Comparison of ENCODE assay signal across 2 cellular contexts in the genomic region with DNA sequence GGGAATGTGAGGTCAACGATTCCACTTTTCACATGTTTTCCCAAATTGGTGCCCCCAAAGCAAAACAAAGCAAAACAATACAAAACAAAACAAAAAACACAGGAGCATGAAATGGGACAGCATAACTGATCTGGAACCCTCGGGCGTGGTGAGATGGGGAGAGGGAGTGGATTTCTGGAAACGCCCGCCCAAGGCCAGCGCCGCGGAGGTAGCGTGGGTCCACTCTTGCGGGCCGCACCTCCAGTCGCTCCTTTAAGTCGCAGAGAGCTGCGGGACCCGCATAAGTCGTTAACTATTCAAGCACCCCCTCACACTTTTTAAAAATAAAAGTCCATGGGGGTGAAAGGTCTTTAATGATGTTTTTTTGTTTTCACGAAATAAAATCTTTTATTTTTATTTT.
TF ChIP-seq lines count a peak whose summit lies in the region.

No MANE protein-coding gene starts in this region.

TF ChIP-seq in GM23338, 12 proteins besides CTCF, POLR2A, EP300 and RAD21:
- no peak for TF ChIP-seq EZH2phosphoT487 (IDR thresholded peaks at IDR 0.05; ENCODE audit: unreplicated experiment)
- TF ChIP-seq EZH2 (IDR thresholded peaks at IDR 0.05; ENCODE audit: low read depth, unreplicated experiment), result peak; percentile 43
- no peak for TF ChIP-seq CREB1 (CRISPR knock-in tag; IDR thresholded peaks at IDR 0.05; ENCODE audit: low read depth)
- no peak for TF ChIP-seq ZNF114 (CRISPR knock-in tag; IDR thresholded peaks at IDR 0.05)
- TF ChIP-seq, protein P1, sequence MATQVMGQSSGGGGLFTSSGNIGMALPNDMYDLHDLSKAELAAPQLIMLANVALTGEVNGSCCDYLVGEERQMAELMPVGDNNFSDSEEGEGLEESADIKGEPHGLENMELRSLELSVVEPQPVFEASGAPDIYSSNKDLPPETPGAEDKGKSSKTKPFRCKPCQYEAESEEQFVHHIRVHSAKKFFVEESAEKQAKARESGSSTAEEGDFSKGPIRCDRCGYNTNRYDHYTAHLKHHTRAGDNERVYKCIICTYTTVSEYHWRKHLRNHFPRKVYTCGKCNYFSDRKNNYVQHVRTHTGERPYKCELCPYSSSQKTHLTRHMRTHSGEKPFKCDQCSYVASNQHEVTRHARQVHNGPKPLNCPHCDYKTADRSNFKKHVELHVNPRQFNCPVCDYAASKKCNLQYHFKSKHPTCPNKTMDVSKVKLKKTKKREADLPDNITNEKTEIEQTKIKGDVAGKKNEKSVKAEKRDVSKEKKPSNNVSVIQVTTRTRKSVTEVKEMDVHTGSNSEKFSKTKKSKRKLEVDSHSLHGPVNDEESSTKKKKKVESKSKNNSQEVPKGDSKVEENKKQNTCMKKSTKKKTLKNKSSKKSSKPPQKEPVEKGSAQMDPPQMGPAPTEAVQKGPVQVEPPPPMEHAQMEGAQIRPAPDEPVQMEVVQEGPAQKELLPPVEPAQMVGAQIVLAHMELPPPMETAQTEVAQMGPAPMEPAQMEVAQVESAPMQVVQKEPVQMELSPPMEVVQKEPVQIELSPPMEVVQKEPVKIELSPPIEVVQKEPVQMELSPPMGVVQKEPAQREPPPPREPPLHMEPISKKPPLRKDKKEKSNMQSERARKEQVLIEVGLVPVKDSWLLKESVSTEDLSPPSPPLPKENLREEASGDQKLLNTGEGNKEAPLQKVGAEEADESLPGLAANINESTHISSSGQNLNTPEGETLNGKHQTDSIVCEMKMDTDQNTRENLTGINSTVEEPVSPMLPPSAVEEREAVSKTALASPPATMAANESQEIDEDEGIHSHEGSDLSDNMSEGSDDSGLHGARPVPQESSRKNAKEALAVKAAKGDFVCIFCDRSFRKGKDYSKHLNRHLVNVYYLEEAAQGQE (IDR thresholded peaks at IDR 0.05; ENCODE audit: unreplicated experiment), result no peak
- TF ChIP-seq, protein P2, sequence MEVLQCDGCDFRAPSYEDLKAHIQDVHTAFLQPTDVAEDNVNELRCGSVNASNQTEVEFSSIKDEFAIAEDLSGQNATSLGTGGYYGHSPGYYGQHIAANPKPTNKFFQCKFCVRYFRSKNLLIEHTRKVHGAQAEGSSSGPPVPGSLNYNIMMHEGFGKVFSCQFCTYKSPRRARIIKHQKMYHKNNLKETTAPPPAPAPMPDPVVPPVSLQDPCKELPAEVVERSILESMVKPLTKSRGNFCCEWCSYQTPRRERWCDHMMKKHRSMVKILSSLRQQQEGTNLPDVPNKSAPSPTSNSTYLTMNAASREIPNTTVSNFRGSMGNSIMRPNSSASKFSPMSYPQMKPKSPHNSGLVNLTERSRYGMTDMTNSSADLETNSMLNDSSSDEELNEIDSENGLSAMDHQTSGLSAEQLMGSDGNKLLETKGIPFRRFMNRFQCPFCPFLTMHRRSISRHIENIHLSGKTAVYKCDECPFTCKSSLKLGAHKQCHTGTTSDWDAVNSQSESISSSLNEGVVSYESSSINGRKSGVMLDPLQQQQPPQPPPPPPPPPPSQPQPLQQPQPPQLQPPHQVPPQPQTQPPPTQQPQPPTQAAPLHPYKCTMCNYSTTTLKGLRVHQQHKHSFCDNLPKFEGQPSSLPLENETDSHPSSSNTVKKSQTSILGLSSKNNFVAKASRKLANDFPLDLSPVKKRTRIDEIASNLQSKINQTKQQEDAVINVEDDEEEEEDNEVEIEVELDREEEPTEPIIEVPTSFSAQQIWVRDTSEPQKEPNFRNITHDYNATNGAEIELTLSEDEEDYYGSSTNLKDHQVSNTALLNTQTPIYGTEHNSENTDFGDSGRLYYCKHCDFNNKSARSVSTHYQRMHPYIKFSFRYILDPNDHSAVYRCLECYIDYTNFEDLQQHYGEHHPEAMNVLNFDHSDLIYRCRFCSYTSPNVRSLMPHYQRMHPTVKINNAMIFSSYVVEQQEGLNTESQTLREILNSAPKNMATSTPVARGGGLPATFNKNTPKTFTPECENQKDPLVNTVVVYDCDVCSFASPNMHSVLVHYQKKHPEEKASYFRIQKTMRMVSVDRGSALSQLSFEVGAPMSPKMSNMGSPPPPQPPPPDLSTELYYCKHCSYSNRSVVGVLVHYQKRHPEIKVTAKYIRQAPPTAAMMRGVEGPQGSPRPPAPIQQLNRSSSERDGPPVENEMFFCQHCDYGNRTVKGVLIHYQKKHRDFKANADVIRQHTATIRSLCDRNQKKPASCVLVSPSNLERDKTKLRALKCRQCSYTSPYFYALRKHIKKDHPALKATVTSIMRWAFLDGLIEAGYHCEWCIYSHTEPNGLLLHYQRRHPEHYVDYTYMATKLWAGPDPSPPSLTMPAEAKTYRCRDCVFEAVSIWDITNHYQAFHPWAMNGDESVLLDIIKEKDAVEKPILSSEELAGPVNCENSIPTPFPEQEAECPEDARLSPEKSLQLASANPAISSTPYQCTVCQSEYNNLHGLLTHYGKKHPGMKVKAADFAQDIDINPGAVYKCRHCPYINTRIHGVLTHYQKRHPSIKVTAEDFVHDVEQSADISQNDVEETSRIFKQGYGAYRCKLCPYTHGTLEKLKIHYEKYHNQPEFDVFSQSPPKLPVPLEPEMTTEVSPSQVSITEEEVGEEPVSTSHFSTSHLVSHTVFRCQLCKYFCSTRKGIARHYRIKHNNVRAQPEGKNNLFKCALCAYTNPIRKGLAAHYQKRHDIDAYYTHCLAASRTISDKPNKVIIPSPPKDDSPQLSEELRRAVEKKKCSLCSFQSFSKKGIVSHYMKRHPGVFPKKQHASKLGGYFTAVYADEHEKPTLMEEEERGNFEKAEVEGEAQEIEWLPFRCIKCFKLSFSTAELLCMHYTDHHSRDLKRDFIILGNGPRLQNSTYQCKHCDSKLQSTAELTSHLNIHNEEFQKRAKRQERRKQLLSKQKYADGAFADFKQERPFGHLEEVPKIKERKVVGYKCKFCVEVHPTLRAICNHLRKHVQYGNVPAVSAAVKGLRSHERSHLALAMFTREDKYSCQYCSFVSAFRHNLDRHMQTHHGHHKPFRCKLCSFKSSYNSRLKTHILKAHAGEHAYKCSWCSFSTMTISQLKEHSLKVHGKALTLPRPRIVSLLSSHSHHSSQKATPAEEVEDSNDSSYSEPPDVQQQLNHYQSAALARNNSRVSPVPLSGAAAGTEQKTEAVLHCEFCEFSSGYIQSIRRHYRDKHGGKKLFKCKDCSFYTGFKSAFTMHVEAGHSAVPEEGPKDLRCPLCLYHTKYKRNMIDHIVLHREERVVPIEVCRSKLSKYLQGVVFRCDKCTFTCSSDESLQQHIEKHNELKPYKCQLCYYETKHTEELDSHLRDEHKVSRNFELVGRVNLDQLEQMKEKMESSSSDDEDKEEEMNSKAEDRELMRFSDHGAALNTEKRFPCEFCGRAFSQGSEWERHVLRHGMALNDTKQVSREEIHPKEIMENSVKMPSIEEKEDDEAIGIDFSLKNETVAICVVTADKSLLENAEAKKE (CRISPR knock-in tag; IDR thresholded peaks at IDR 0.05), result no peak
- no peak for TF ChIP-seq POLR2AphosphoS5 (IDR thresholded peaks at IDR 0.05; ENCODE audit: low read depth)
- no peak for TF ChIP-seq NANOG (IDR thresholded peaks at IDR 0.05; ENCODE audit: borderline replicate concordance)
- TF ChIP-seq, protein P3, sequence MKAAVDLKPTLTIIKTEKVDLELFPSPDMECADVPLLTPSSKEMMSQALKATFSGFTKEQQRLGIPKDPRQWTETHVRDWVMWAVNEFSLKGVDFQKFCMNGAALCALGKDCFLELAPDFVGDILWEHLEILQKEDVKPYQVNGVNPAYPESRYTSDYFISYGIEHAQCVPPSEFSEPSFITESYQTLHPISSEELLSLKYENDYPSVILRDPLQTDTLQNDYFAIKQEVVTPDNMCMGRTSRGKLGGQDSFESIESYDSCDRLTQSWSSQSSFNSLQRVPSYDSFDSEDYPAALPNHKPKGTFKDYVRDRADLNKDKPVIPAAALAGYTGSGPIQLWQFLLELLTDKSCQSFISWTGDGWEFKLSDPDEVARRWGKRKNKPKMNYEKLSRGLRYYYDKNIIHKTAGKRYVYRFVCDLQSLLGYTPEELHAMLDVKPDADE (IDR thresholded peaks at IDR 0.05), result no peak

TF ChIP-seq in K562, 482 proteins besides CTCF, POLR2A, EP300 and RAD21:
- TF ChIP-seq, protein P4, sequence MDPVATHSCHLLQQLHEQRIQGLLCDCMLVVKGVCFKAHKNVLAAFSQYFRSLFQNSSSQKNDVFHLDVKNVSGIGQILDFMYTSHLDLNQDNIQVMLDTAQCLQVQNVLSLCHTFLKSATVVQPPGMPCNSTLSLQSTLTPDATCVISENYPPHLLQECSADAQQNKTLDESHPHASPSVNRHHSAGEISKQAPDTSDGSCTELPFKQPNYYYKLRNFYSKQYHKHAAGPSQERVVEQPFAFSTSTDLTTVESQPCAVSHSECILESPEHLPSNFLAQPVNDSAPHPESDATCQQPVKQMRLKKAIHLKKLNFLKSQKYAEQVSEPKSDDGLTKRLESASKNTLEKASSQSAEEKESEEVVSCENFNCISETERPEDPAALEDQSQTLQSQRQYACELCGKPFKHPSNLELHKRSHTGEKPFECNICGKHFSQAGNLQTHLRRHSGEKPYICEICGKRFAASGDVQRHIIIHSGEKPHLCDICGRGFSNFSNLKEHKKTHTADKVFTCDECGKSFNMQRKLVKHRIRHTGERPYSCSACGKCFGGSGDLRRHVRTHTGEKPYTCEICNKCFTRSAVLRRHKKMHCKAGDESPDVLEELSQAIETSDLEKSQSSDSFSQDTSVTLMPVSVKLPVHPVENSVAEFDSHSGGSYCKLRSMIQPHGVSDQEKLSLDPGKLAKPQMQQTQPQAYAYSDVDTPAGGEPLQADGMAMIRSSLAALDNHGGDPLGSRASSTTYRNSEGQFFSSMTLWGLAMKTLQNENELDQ (CRISPR knock-in tag; IDR thresholded peaks at IDR 0.05; ENCODE audit: borderline replicate concordance), result no peak
- TF ChIP-seq CBX8 (IDR thresholded peaks at IDR 0.05; ENCODE audit: borderline replicate concordance, extremely low read depth, low read depth, low read length, poor library complexity, severe bottlenecking), result peak; percentile 80
